8 cellular contexts compared by ENCODE assay signal in the genomic region with DNA sequence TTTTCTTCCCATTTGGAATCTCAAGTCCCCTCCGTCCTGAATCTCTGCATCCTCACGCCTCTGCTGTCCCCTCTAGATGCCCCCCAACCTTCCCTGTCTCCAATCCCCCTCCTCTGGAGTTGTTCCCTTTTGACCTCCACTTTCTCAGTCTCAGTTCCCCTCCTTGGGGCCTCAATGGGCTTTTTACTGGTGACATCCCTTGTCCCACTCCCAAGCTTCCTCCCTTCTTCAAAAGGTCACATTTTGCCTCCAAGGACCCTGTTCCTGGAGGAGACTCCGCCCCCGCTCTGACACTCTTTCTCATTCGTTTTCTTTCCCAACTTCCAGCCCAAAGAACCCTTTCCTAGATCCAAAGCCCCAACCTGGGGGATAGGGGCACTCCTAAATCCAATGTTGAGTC. TPM values are rescaled to one million over a fixed set of nuclear protein-coding genes. Genes with fewer than 3 reads are reported as not detected.
DNase-seq lines count a peak whose midpoint lies in the region; ATAC-seq and TF ChIP-seq lines count a peak whose summit lies in the region.

No MANE protein-coding gene starts in this region.

- peak overlapping the region; percentile 88 for H3K4me3 Mint-ChIP-seq in activated T-cell treated with anti-CD3 and anti-CD28 coated beads, Interleukin-2, amount 50 U/mL, for 4 hours
- peak overlapping the region; percentile 96 for H3K4me3 Mint-ChIP-seq in activated naive CD8-positive, alpha-beta T cell treated with anti-CD3 and anti-CD28 coated beads, Interleukin-2, amount 50 U/mL, for 24 hours

- TF ChIP-seq CTCF in left lung (IDR thresholded peaks at IDR 0.05) (no peak), tibial artery (IDR thresholded peaks at IDR 0.05) (no peak)

- H3K27ac ChIP-seq in left lung (peak overlapping the region; percentile 87 to 93), tibial artery (peak overlapping the region; percentile 85 to 97)

- H3K4me1 ChIP-seq in left lung (peaks cover 7 to 33% of the 10 kb centered on the region in 2 donors), tibial artery (peaks cover 0 to 21% (median 12%) of the 10 kb centered on the region in 4 donors)

- H3K36me3 Mint-ChIP-seq in activated T-cell treated with anti-CD3 and anti-CD28 coated beads, Interleukin-2, amount 50 U/mL, for 4 hours (ENCODE audit: insufficient read depth) = peaks cover 8% of the 10 kb centered on the region
- peaks cover 2% of the 10 kb centered on the region for H3K36me3 Mint-ChIP-seq in activated naive CD8-positive, alpha-beta T cell treated with anti-CD3 and anti-CD28 coated beads, Interleukin-2, amount 50 U/mL, for 24 hours (ENCODE audit: low read depth)

- H3K4me1 Mint-ChIP-seq in activated T-cell treated with anti-CD3 and anti-CD28 coated beads, Interleukin-2, amount 50 U/mL, for 4 hours (ENCODE audit: low read depth) = peaks cover 20% of the 10 kb centered on the region
- H3K4me1 Mint-ChIP-seq in activated naive CD8-positive, alpha-beta T cell treated with anti-CD3 and anti-CD28 coated beads, Interleukin-2, amount 50 U/mL, for 24 hours = peaks cover 17% of the 10 kb centered on the region

- H3K27ac Mint-ChIP-seq in activated naive CD8-positive, alpha-beta T cell treated with anti-CD3 and anti-CD28 coated beads, Interleukin-2, amount 50 U/mL, for 24 hours = peak overlapping the region; percentile 84

- peaks cover 0 to 10% of the 10 kb centered on the region in 2 donors for H3K36me3 ChIP-seq in left lung
- peaks cover 10 to 18% (median 12%) of the 10 kb centered on the region in 3 donors for H3K36me3 ChIP-seq in tibial artery

- H3K4me3 ChIP-seq in left lung (peak overlapping the region; percentile 90), tibial artery (peak overlapping the region; percentile 83 to 93)

- DNase-seq in activated T-cell treated with anti-CD3 and anti-CD28 coated beads, Interleukin-2, amount 50 U/mL, for 4 hours = no peak
- DNase-seq in activated T-cell treated with anti-CD3 and anti-CD28 coated beads for 4 hours (no peak), left lung (peak in 1 of 2 donors; percentile 24), tibial artery (peak in 1 of 2 donors; percentile 55), erythroblast (lab: John Stamatoyannopoulos, UW) (no peak)
- no peak for DNase-seq in activated naive CD8-positive, alpha-beta T cell treated with anti-CD3 and anti-CD28 coated beads, Interleukin-2, amount 50 U/mL, for 24 hours
- DNase-seq in NK-92 treated with Interleukin-12 subunit alpha and Interleukin-12 subunit beta, amount 100 ng/mL, for 24 hours (lab: John Stamatoyannopoulos, UW) = no peak

- intact Hi-C loops in left lung (cut with DNase I) = loop anchor here in 1 of 2 donors (10.0 kb wide), 1 partner anchor 95 kb away; no protein-coding TSS in a partner anchor
- intact Hi-C loops in tibial artery (cut with DNase I; ENCODE audit: low total_unique reads) = no loop called here

- TF ChIP-seq POLR2A in erythroblast (IDR thresholded peaks at IDR 0.05; ENCODE audit: low read length) = no peak

- H3K9me3 Mint-ChIP-seq in activated T-cell treated with anti-CD3 and anti-CD28 coated beads, Interleukin-2, amount 50 U/mL, for 4 hours = no peaks in the 10 kb centered on the region
- no peaks in the 10 kb centered on the region for H3K9me3 Mint-ChIP-seq in activated naive CD8-positive, alpha-beta T cell treated with anti-CD3 and anti-CD28 coated beads, Interleukin-2, amount 50 U/mL, for 24 hours

- H3K9me3 ChIP-seq in left lung = no peaks in the 10 kb centered on the region
- H3K9me3 ChIP-seq in tibial artery = no peaks in the 10 kb centered on the region

- H3K27me3 ChIP-seq in left lung = no peaks in the 10 kb centered on the region
- no peaks in the 10 kb centered on the region for H3K27me3 ChIP-seq in tibial artery

- no peak for ATAC-seq in activated T-cell treated with anti-CD3 and anti-CD28 coated beads, Interleukin-2, amount 50 U/mL, for 4 hours
- ATAC-seq in activated naive CD8-positive, alpha-beta T cell treated with anti-CD3 and anti-CD28 coated beads, Interleukin-2, amount 50 U/mL, for 24 hours = no peak
- ATAC-seq in left lung (no peak), GM21576 (IDR thresholded peaks at IDR 0.05; ENCODE audit: unreplicated experiment) (no peak)

- H3K27me3 Mint-ChIP-seq in activated T-cell treated with anti-CD3 and anti-CD28 coated beads, Interleukin-2, amount 50 U/mL, for 4 hours (ENCODE audit: low read depth) = no peaks in the 10 kb centered on the region
- H3K27me3 Mint-ChIP-seq in activated naive CD8-positive, alpha-beta T cell treated with anti-CD3 and anti-CD28 coated beads, Interleukin-2, amount 50 U/mL, for 24 hours = no peaks in the 10 kb centered on the region

RNA-seq across cellular contexts. Expression of gene AP2S1, which starts 1.0 kb away (rescaled TPM):
- total RNA-seq in activated T-cell treated with anti-CD3 and anti-CD28 coated beads, Interleukin-2, amount 50 U/mL, for 4 hours = 100 to 1,000 TPM; 106 to 130 (median 116) TPM
- total RNA-seq in left lung = 100 to 1,000 TPM; 152 to 163 TPM

RNA-seq across cellular contexts. Expression of gene ARHGAP35, which starts 11.2 kb away (rescaled TPM):
- total RNA-seq in activated T-cell treated with anti-CD3 and anti-CD28 coated beads, Interleukin-2, amount 50 U/mL, for 4 hours = 10 to 100 TPM; 14.3 to 15.5 (median 14.3) TPM
- total RNA-seq in left lung = 10 to 100 TPM; 52.6 to 53.4 TPM
